ENCODE assay signal across 8 cellular contexts in genomic region chr16:67561824-67562525, GRCh38.
A peak's percentile ranks its signal among the peaks of the same experiment; 100 is the strongest.
DNase-seq lines count a peak whose midpoint lies in the region; ATAC-seq and TF ChIP-seq lines count a peak whose summit lies in the region.

No MANE protein-coding gene starts in this region.

- peak; percentile 57 for ATAC-seq in GM18508 (IDR thresholded peaks at IDR 0.05; ENCODE audit: insufficient read depth, unreplicated experiment)
- peak; percentile 70 for ATAC-seq in HG02970 (IDR thresholded peaks at IDR 0.05; ENCODE audit: low FRiP score, unreplicated experiment)

- TF ChIP-seq CTCF in retinal pigment epithelial cell (conservative IDR thresholded peaks at IDR 0.05; ENCODE audit: low read depth, low read length), result no peak

- peak overlapping the region; percentile 64 for H3K4me3 ChIP-seq in retinal pigment epithelial cell (ENCODE audit: low read length)

- DNase-seq in NCI-H187 (lab: John Stamatoyannopoulos, UW) (peak; percentile 69 to 89), T-helper 9 cell (peak; percentile 94), astrocyte of the hippocampus (ENCODE audit: low read depth, low spot score) (peak; percentile 99), hypothalamus (lab: John Stamatoyannopoulos, UW) (peak; percentile 72 to 98 (median 94)), retinal pigment epithelial cell (ENCODE audit: low read depth) (peak; percentile 79), GM19240 (ENCODE audit: insufficient read length, low spot score) (no peak)
